8 cellular contexts compared by ENCODE assay signal in genomic region chr11:96388891-96389603, GRCh38. TPM values are rescaled to one million over a fixed set of nuclear protein-coding genes. Genes with fewer than 3 reads are reported as not detected.
DNase-seq lines count a peak whose midpoint lies in the region; ATAC-seq and TF ChIP-seq lines count a peak whose summit lies in the region.

No MANE protein-coding gene starts in this region.

- peak overlapping the region; percentile 90 to 98 (median 95) for H3K27ac Mint-ChIP-seq in naive B cell

- H3K4me1 Mint-ChIP-seq in naive B cell: peaks cover 20 to 32% (median 25%) of the 10 kb centered on the region in 3 donors

- H3K27me3 Mint-ChIP-seq in naive B cell: no peaks in the 10 kb centered on the region

- H3K36me3 Mint-ChIP-seq in naive B cell: peaks cover 5 to 11% of the 10 kb centered on the region in 2 donors

- DNase-seq in DMS 273 treated with DMSO at 0.1 percent for 48 hours (lab: John Stamatoyannopoulos, UW) (peak; percentile 49), epithelial cell of proximal tubule (ENCODE audit: low read depth) (peak; percentile 13), naive B cell (no peak), mucosa of gallbladder (ENCODE audit: low spot score) (no peak), SKM-1 treated with dmso at 0.1 percent for 144 hours (lab: John Stamatoyannopoulos, UW; ENCODE audit: unreplicated experiment) (no peak)

- peaks cover 0 to 2% (median 0%) of the 10 kb centered on the region in 7 donors for H3K9me3 Mint-ChIP-seq in naive B cell

- TF ChIP-seq CTCF in epithelial cell of proximal tubule (conservative IDR thresholded peaks at IDR 0.05; ENCODE audit: low read depth, low read length): no peak

- ATAC-seq in GM19452 (IDR thresholded peaks at IDR 0.05; ENCODE audit: unreplicated experiment) (peak; percentile 34), HG03442 (IDR thresholded peaks at IDR 0.05; ENCODE audit: unreplicated experiment) (peak; percentile 29), SK-N-SH treated with all-trans-retinoic acid at 6 μM for 48 hours (peak; percentile 62), naive B cell (ENCODE audit: low read depth in 2 of 2) (no peak)

- peak overlapping the region; percentile 80 to 97 (median 95) for H3K4me3 Mint-ChIP-seq in naive B cell

- peak overlapping the region; percentile 72 for H3K4me3 ChIP-seq in epithelial cell of proximal tubule (ENCODE audit: low read depth, low read length)

TF ChIP-seq in SK-N-SH treated with all-trans-retinoic acid at 6 μM for 48 hours, 23 proteins besides CTCF, POLR2A, EP300 and RAD21:
- TF ChIP-seq PATZ1 (CRISPR knock-in tag; IDR thresholded peaks at IDR 0.05; ENCODE audit: borderline replicate concordance): 0 out of 2 replicates have a peak, but pooled peaks have one; percentile 32
- TF ChIP-seq CREB5 (CRISPR knock-in tag; IDR thresholded peaks at IDR 0.05; ENCODE audit: low read depth): no peak

RNA-seq across cellular contexts. Expression of gene CCDC82, which starts 0.7 kb away (rescaled TPM):
- total RNA-seq in epithelial cell of proximal tubule: 10.7 and 12.7 TPM in 2 replicates
- 10 to 100 TPM; 17.0 to 35.1 (median 25.9) TPM for polyA plus RNA-seq in naive B cell (ENCODE audit: low read depth in 6 of 6)
- total RNA-seq in mucosa of gallbladder: 19.6 TPM

RNA-seq across cellular contexts. Expression of gene JRKL, which starts 0.8 kb away (rescaled TPM):
- total RNA-seq in epithelial cell of proximal tubule (5.1 and 7.0 TPM in 2 replicates), mucosa of gallbladder (12.9 TPM)
- 1 to 10 TPM in 5 of 6 donors, not detected in 1; 3.0 to 5.7 (median 4.1) TPM for polyA plus RNA-seq in naive B cell (ENCODE audit: low read depth in 6 of 6)

RNA-seq across cellular contexts. Expression of gene MAML2, which starts 46.1 kb away (rescaled TPM):
- total RNA-seq in epithelial cell of proximal tubule (4.9 and 5.1 TPM in 2 replicates), mucosa of gallbladder (14.3 TPM)
- 1 to 10 TPM in 5 of 6 donors, under 1 TPM in 1; 0.06 to 9.0 (median 3.5) TPM for polyA plus RNA-seq in naive B cell (ENCODE audit: low read depth in 6 of 6)

Comparison
In these comparisons a context has a peak if more than half of its experiments do, and no peak if none do; other contexts are left out.
1. DNase-seq: peak in DMS 273 treated with DMSO at 0.1 percent for 48 hours (single experiment) and epithelial cell of proximal tubule (single experiment); none in naive B cell (single experiment), mucosa of gallbladder (single experiment) and SKM-1 treated with dmso at 0.1 percent for 144 hours (single experiment).
2. ATAC-seq: peak in GM19452 (single experiment), HG03442 (single experiment) and SK-N-SH treated with all-trans-retinoic acid at 6 μM for 48 hours (single experiment); none in naive B cell (0 of 2).